7 cellular contexts compared by ENCODE assay signal in genomic region chr7:37617406-37617805, GRCh38.
DNase-seq lines count a peak whose midpoint lies in the region; ATAC-seq and TF ChIP-seq lines count a peak whose summit lies in the region.
"Not testable (repeated sequence)": the region's sequence is repeated elsewhere in the genome, so short reads cannot be mapped to it uniquely, and the experiment has no call there.

No MANE protein-coding gene starts in this region.

- H3F3A ChIP-seq in GM23338 (replicated peaks; ENCODE audit: low read depth); neural progenitor cell (ENCODE audit: low read depth); smooth muscle cell (ENCODE audit: low read depth): not testable (repeated sequence)

- not testable (repeated sequence) for H2BK120ac ChIP-seq in H9 (ENCODE audit: low read depth, low read length, poor library complexity, severe bottlenecking)

- not testable (repeated sequence) for H3K18ac ChIP-seq in H9 (ENCODE audit: insufficient read length, low read depth, low read length)

- not testable (repeated sequence) for H3K79me1 ChIP-seq in H9 (ENCODE audit: insufficient read depth, low read depth, low read length, poor library complexity, severe bottlenecking)

- H3K9ac ChIP-seq in H9 (ENCODE audit: extremely low read depth, insufficient read length, low read length); neural progenitor cell; smooth muscle cell (ENCODE audit: low read depth): not testable (repeated sequence)

- peak overlapping the region; percentile 95 for H2AFZ ChIP-seq in GM23338
- not testable (repeated sequence) for H2AFZ ChIP-seq in H9 (ENCODE audit: low read length)
- H2AFZ ChIP-seq in hepatocyte: peak overlapping the region; percentile 66
- peak overlapping the region; percentile 71 for H2AFZ ChIP-seq in neural progenitor cell (replicated peaks)
- peak overlapping the region; percentile 95 for H2AFZ ChIP-seq in smooth muscle cell (ENCODE audit: low read depth)

- peak overlapping the region; percentile 70 for H3K4me2 ChIP-seq in GM23338
- H3K4me2 ChIP-seq in H9 (ENCODE audit: insufficient read depth, insufficient read length, low read length): not testable (repeated sequence)
- H3K4me2 ChIP-seq in hepatocyte: peak overlapping the region; percentile 66
- peak overlapping the region; percentile 56 for H3K4me2 ChIP-seq in neural progenitor cell
- H3K4me2 ChIP-seq in smooth muscle cell: peak overlapping the region; percentile 84

- H3K4me1 ChIP-seq in GM23338 (ENCODE audit: insufficient read depth); H9 (ENCODE audit: insufficient read depth, low read length); hepatocyte (ENCODE audit: insufficient read depth); neural progenitor cell; smooth muscle cell (ENCODE audit: low read depth): not testable (repeated sequence)

- H4K91ac ChIP-seq in H9 (ENCODE audit: insufficient read length, low read depth, low read length): not testable (repeated sequence)

- not testable (repeated sequence) for H3K4me3 Mint-ChIP-seq in GM23338, neural progenitor cell
- peak overlapping the region in 1 of 2 experiments; percentile 82; a peak in 3 of 5 replicates for H3K4me3 Mint-ChIP-seq in H9
- peak overlapping the region; percentile 82 for H3K4me3 Mint-ChIP-seq in WTC11
- H3K4me3 Mint-ChIP-seq in nephron progenitor cell: peak overlapping the region; percentile 73

- not testable (repeated sequence) for H3K27ac Mint-ChIP-seq in GM23338, nephron progenitor cell, neural progenitor cell
- H3K27ac Mint-ChIP-seq in H9: peak overlapping the region in 2 of 3 experiments; percentile 97 to 99; a peak in 3 of 7 replicates
- peak overlapping the region; percentile 89; the same call in 1 of the 2 replicates for H3K27ac Mint-ChIP-seq in WTC11

- no CpG with 5 or more reads among the region's 16 CpGs for WGBS in H9 (ENCODE audit: extremely low coverage, insufficient read length, low lambda C conversion rate)
- 40% methylated on average over 15 of the region's 16 CpGs for WGBS in hepatocyte (ENCODE audit: low lambda C conversion rate, missing lambda C conversion rate)
- 28% methylated on average over 14 of the region's 16 CpGs for WGBS in smooth muscle cell (ENCODE audit: low lambda C conversion rate)

- not testable (repeated sequence) for H3K9me3 Mint-ChIP-seq in GM23338, H9, WTC11, nephron progenitor cell, neural progenitor cell

- H2AK5ac ChIP-seq in H9 (ENCODE audit: insufficient read length, low read length): not testable (repeated sequence)

- not testable (repeated sequence) for H3K14ac ChIP-seq in H9 (ENCODE audit: insufficient read depth, low read length)

- CTCF ChIA-PET in WTC11 (lab: Charles Lee): not testable (repeated sequence)

- H3K79me2 ChIP-seq in GM23338 (replicated peaks; ENCODE audit: insufficient read depth); H9 (ENCODE audit: insufficient read depth, low read length); hepatocyte; neural progenitor cell (ENCODE audit: low read depth); smooth muscle cell (ENCODE audit: low read depth): not testable (repeated sequence)

- H3K27me3 Mint-ChIP-seq in GM23338 (ENCODE audit: insufficient read depth, low read depth, poor library complexity); H9 (ENCODE audit: low read depth); WTC11 (ENCODE audit: low read depth); nephron progenitor cell (ENCODE audit: low read depth, poor library complexity); neural progenitor cell (ENCODE audit: insufficient read depth, low read depth): not testable (repeated sequence)

- not testable (repeated sequence) for H3K27ac ChIP-seq in GM23338 (ENCODE audit: low read depth); H9 (ENCODE audit: insufficient read length, low read depth, low read length); neural progenitor cell; smooth muscle cell (ENCODE audit: low read depth)
- H3K27ac ChIP-seq in hepatocyte: peak overlapping the region; percentile 32

- H2BK5ac ChIP-seq in H9 (ENCODE audit: insufficient read length, low read length): not testable (repeated sequence)

- POLR2A ChIA-PET in WTC11 (lab: Charles Lee): not testable (repeated sequence)

- H3T11ph ChIP-seq in H9 (ENCODE audit: low read length): not testable (repeated sequence)

- H4K20me1 ChIP-seq in GM23338 (replicated peaks; ENCODE audit: insufficient read depth); H9 (ENCODE audit: control insufficient read depth, insufficient read depth, insufficient read length); hepatocyte (ENCODE audit: insufficient read depth, poor library complexity, severe bottlenecking); neural progenitor cell (ENCODE audit: low read depth); smooth muscle cell (ENCODE audit: low read depth): not testable (repeated sequence)

- not testable (repeated sequence) for H3K23ac ChIP-seq in H9 (ENCODE audit: insufficient read length, low read depth, low read length)

- H3K9me3 ChIP-seq in H9 (ENCODE audit: control insufficient read depth, low read depth, low read length); hepatocyte (ENCODE audit: low read depth); neural progenitor cell (ENCODE audit: low read depth); smooth muscle cell (replicated peaks; ENCODE audit: low read depth): not testable (repeated sequence)

- not testable (repeated sequence) for H2BK20ac ChIP-seq in H9 (ENCODE audit: low read depth, low read length, poor library complexity, severe bottlenecking)

- H3K4me1 Mint-ChIP-seq in GM23338, nephron progenitor cell, neural progenitor cell: not testable (repeated sequence)
- H3K4me1 Mint-ChIP-seq in H9: peaks cover 12 to 15% of the 10 kb centered on the region in 2 experiments
- H3K4me1 Mint-ChIP-seq in WTC11: peaks cover 13% of the 10 kb centered on the region

- not testable (repeated sequence) for H3K9me2 ChIP-seq in GM23338 (ENCODE audit: insufficient read depth); hepatocyte (replicated peaks; ENCODE audit: insufficient read depth)

- not testable (repeated sequence) for H3K56ac ChIP-seq in H9 (ENCODE audit: insufficient read length, low read depth, low read length)

- H3K27me3 ChIP-seq in GM23338 (ENCODE audit: insufficient read depth); H9 (ENCODE audit: insufficient read depth, low read length); hepatocyte; neural progenitor cell; smooth muscle cell (ENCODE audit: low read depth): not testable (repeated sequence)

- H4K8ac ChIP-seq in H9 (replicated peaks; ENCODE audit: insufficient read length, low read depth, low read length): not testable (repeated sequence)

- H3K4me3 ChIP-seq in GM23338 (peak overlapping the region; percentile 52), neural progenitor cell (peak overlapping the region; percentile 39), smooth muscle cell (peak overlapping the region; percentile 50)
- H3K4me3 ChIP-seq in hepatocyte: not testable (repeated sequence)

- H3K4ac ChIP-seq in H9 (ENCODE audit: low read depth, low read length): not testable (repeated sequence)

- not testable (repeated sequence) for H2BK12ac ChIP-seq in H9 (ENCODE audit: insufficient read length, low read depth, low read length)

- H4K5ac ChIP-seq in H9 (ENCODE audit: insufficient read length, low read depth, low read length): not testable (repeated sequence)

- H3K36me3 ChIP-seq in GM23338 (ENCODE audit: insufficient read depth); hepatocyte (replicated peaks; ENCODE audit: insufficient read depth, low read depth); neural progenitor cell; smooth muscle cell (ENCODE audit: low read depth): not testable (repeated sequence)

- DNase-seq in GM23338 (ENCODE audit: low spot score); H9; hepatocyte (ENCODE audit: low spot score); nephron progenitor cell; neural progenitor cell (ENCODE audit: low spot score); smooth muscle cell (lab: John Stamatoyannopoulos, UW; ENCODE audit: unreplicated experiment): not testable (repeated sequence)
- peak; percentile 46 for DNase-seq in WTC11 (ENCODE audit: low spot score)

- H3K23me2 ChIP-seq in H9 (ENCODE audit: insufficient read length, low read depth, low read length, poor library complexity, severe bottlenecking): not testable (repeated sequence)

- ATAC-seq in GM23338, WTC11: not testable (repeated sequence)

- H2BK15ac ChIP-seq in H9 (ENCODE audit: low read depth, low read length): not testable (repeated sequence)

- not testable (repeated sequence) for TF ChIP-seq CTCF in GM23338 (conservative IDR thresholded peaks at IDR 0.05; ENCODE audit: low read depth in 2 of 2); H9 (conservative IDR thresholded peaks at IDR 0.05); WTC11 (IDR thresholded peaks at IDR 0.05); hepatocyte (IDR thresholded peaks at IDR 0.05; ENCODE audit: poor library complexity); nephron progenitor cell (IDR thresholded peaks at IDR 0.05); neural progenitor cell (IDR thresholded peaks at IDR 0.05); smooth muscle cell (IDR thresholded peaks at IDR 0.05; ENCODE audit: borderline replicate concordance, insufficient read depth, poor library complexity, severe bottlenecking)

- not testable (repeated sequence) for H3K36me3 Mint-ChIP-seq in GM23338 (ENCODE audit: low read depth); H9 (ENCODE audit: insufficient read depth in 1 of 3, low read depth in 3 of 3); WTC11; nephron progenitor cell (ENCODE audit: low read depth); neural progenitor cell
